8 cellular contexts compared by ENCODE assay signal in genomic region chr2:189440644-189440946, GRCh38. TPM values are rescaled to one million over a fixed set of nuclear protein-coding genes. Genes with fewer than 3 reads are reported as not detected.
DNase-seq lines count a peak whose midpoint lies in the region; ATAC-seq, FAIRE-seq and TF ChIP-seq lines count a peak whose summit lies in the region.

No MANE protein-coding gene starts in this region.

- DNase-seq in AG10803 (ENCODE audit: low read depth) (no peak), HL-60 (ENCODE audit: low read depth in 1 of 2, low spot score in 1 of 2) (no peak), colonic mucosa (no peak), NCI-H1417 (lab: John Stamatoyannopoulos, UW) (no peak), HTR-8/SVneo (ENCODE audit: insufficient read length, low spot score) (no peak)
- DNase-seq in activated CD8-positive, alpha-beta memory T cell treated with anti-CD3 and anti-CD28 coated beads, Interleukin-2, amount 50 U/mL, for 4 hours, result no peak

- TF ChIP-seq CTCF in AG10803 (conservative IDR thresholded peaks at IDR 0.05; ENCODE audit: low read length) (no peak), HL-60 (IDR thresholded peaks at IDR 0.05; ENCODE audit: insufficient read depth, low read length) (no peak), colonic mucosa (IDR thresholded peaks at IDR 0.05) (no peak)

- H3K36me3 ChIP-seq in colonic mucosa (no peaks in the 10 kb centered on the region), muscle layer of colon (ENCODE audit: insufficient read depth, low read length) (no peaks in the 10 kb centered on the region)

- intact Hi-C loops in colonic mucosa (cut with DNase I), result no loop called here

- H3K9ac ChIP-seq in colonic mucosa (ENCODE audit: low read depth in 2 of 2, low read length in 2 of 2), result peak overlapping the region; percentile 63 to 93
- H3K9ac ChIP-seq in muscle layer of colon (ENCODE audit: low read length), result peak overlapping the region; percentile 80

- peaks cover 6% of the 10 kb centered on the region for H3K4me1 ChIP-seq in colonic mucosa
- H3K4me1 ChIP-seq in muscle layer of colon (ENCODE audit: insufficient read depth, low read length), result peaks cover 29% of the 10 kb centered on the region

- peak overlapping the region; percentile 86 for H3K27ac ChIP-seq in HL-60 (replicated peaks)
- peak overlapping the region; percentile 84 for H3K27ac ChIP-seq in colonic mucosa
- H3K27ac ChIP-seq in muscle layer of colon (ENCODE audit: low read depth, low read length), result peak overlapping the region; percentile 75

- H3K9me3 ChIP-seq in colonic mucosa, result no peaks in the 10 kb centered on the region
- no peaks in the 10 kb centered on the region for H3K9me3 ChIP-seq in muscle layer of colon (ENCODE audit: low read length)

- ATAC-seq in GM21390 (IDR thresholded peaks at IDR 0.05; ENCODE audit: unreplicated experiment), result peak; percentile 29

- H3K27me3 ChIP-seq in HL-60 (ENCODE audit: insufficient read depth, poor library complexity, severe bottlenecking), result no peaks in the 10 kb centered on the region
- no peaks in the 10 kb centered on the region for H3K27me3 ChIP-seq in colonic mucosa
- no peaks in the 10 kb centered on the region for H3K27me3 ChIP-seq in muscle layer of colon (ENCODE audit: control insufficient read depth in 1 of 2, insufficient read depth in 2 of 2, low read length in 2 of 2)

- FAIRE-seq in HTR-8/SVneo (lab: Jason Lieb, UNC), result no peak

- H3K4me3 ChIP-seq in AG10803 (ENCODE audit: low read length) (peak overlapping the region; percentile 86), HL-60 (replicated peaks; ENCODE audit: insufficient read depth, low read length) (peak overlapping the region; percentile 90), colonic mucosa (peak overlapping the region; percentile 88), muscle layer of colon (ENCODE audit: low read depth in 1 of 2, low read length in 2 of 2) (peak overlapping the region; percentile 57 to 89)

RNA-seq across cellular contexts. Expression of gene WDR75, which starts 0.7 kb away (rescaled TPM):
- 10 to 100 TPM; 19.0 to 21.4 TPM for total RNA-seq in colonic mucosa
